ENCODE assay signal across 12 cellular contexts in genomic region chr4:155703486-155704227, GRCh38. TPM values are rescaled to one million over a fixed set of nuclear protein-coding genes. Genes with fewer than 3 reads are reported as not detected.
DNase-seq lines count a peak whose midpoint lies in the region; ATAC-seq lines count a peak whose summit lies in the region.
"Had no signal": no experiment of that assay in that cellular context is flagged by ENCODE, and none has a peak within 500 bp of the region (broad histone marks: within the 10 kb centered on the region; RNA-seq: fewer than 3 reads in every experiment).

No MANE protein-coding gene starts in this region.

- DNase-seq in NCI-H226 (peak; percentile 33), renal cortical epithelial cell (ENCODE audit: low read depth) (peak; percentile 98), NCI-H526 (lab: John Stamatoyannopoulos, UW) (no peak), cerebellar nuclear complex (lab: John Stamatoyannopoulos, UW) (no peak)
- DNase-seq in central memory CD4-positive, alpha-beta T cell, result no peak
- DNase-seq in activated CD4-positive, alpha-beta T cell treated with anti-CD3 and anti-CD28 coated beads, Interleukin-2, amount 50 U/mL, for 4 hours, result no peak
- DNase-seq: colonic mucosa, hippocampal formation, natural killer cell had no signal

- ATAC-seq in GM19025 (IDR thresholded peaks at IDR 0.05; ENCODE audit: low read depth, unreplicated experiment) (peak; percentile 86), HG02884 (IDR thresholded peaks at IDR 0.05; ENCODE audit: unreplicated experiment) (peak; percentile 81)
- ATAC-seq: natural killer cell had no signal

RNA-seq across cellular contexts. Expression of gene GUCY1A1, which starts 37.0 kb away (rescaled TPM):
- 6.8 and 59.1 TPM in 2 replicates for total RNA-seq in renal cortical epithelial cell
- total RNA-seq: T-helper 2 cell treated with Interferon-gamma antibody and Interleukin-4, amounts not matched to agents 100 ng/mL and 5 ng/mL, for 36 hours had no signal

RNA-seq across cellular contexts. Expression of gene GUCY1B1, which starts 55.2 kb away (rescaled TPM):
- total RNA-seq in renal cortical epithelial cell, result 8.2 and 54.1 TPM in 2 replicates

Comparison
In these comparisons a context has a peak if more than half of its experiments do, and no peak if none do; other contexts are left out.
1. DNase-seq: peak in NCI-H226 (single experiment) and renal cortical epithelial cell (single experiment); none in central memory CD4-positive, alpha-beta T cell (single experiment), activated CD4-positive, alpha-beta T cell treated with anti-CD3 and anti-CD28 coated beads, Interleukin-2, amount 50 U/mL, for 4 hours (0 of 2), NCI-H526 (0 of 2) and cerebellar nuclear complex (0 of 2).